Comparison of ENCODE assay signal across 1 cellular context in the genomic region with DNA sequence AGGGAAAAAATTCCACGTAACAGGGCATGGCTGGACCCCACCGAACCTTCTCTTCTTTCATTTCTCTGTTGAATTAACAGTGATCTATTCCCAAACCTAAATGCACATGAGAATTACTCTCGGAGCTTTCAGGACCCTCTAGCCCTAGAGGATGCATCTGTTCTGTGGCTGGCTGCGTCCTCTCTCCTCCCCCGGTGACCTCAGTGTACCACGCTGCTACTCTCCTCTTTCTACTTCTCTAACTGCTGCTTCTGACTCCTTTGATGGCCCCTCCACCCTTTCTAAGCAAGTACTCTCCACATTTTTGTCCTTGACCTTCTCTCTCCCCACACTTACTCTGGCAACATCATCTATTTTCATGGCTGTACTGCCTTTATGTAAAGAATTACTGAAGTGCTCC.
TF ChIP-seq lines count a peak whose summit lies in the region.

No MANE protein-coding gene starts in this region.

TF ChIP-seq in HepG2, 621 proteins besides CTCF, POLR2A, EP300 and RAD21:
- TF ChIP-seq, protein P1, sequence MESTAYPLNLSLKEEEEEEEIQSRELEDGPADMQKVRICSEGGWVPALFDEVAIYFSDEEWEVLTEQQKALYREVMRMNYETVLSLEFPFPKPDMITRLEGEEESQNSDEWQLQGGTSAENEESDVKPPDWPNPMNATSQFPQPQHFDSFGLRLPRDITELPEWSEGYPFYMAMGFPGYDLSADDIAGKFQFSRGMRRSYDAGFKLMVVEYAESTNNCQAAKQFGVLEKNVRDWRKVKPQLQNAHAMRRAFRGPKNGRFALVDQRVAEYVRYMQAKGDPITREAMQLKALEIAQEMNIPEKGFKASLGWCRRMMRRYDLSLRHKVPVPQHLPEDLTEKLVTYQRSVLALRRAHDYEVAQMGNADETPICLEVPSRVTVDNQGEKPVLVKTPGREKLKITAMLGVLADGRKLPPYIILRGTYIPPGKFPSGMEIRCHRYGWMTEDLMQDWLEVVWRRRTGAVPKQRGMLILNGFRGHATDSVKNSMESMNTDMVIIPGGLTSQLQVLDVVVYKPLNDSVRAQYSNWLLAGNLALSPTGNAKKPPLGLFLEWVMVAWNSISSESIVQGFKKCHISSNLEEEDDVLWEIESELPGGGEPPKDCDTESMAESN (CRISPR knock-in tag; conservative IDR thresholded peaks at IDR 0.05): no peak
- TF ChIP-seq HOXA3 (CRISPR knock-in tag; IDR thresholded peaks at IDR 0.05): no peak
- no peak for TF ChIP-seq AGO1 (IDR thresholded peaks at IDR 0.05; ENCODE audit: low read depth, low read length, poor library complexity, severe bottlenecking)
- TF ChIP-seq KLF6 (CRISPR knock-in tag; IDR thresholded peaks at IDR 0.05): no peak
